ENCODE assay signal across 1 cellular context in genomic region chr3:183360971-183361624, GRCh38.
TF ChIP-seq lines count a peak whose summit lies in the region.

No MANE protein-coding gene starts in this region.

TF ChIP-seq in K562, 482 proteins besides CTCF, POLR2A, EP300 and RAD21 (continued from another document and continues in another):
- TF ChIP-seq NCOA1 (IDR thresholded peaks at IDR 0.05; ENCODE audit: low read depth) (peak; percentile 70; the same call in 1 of the 2 replicates), ZNF436 (CRISPR knock-in tag; IDR thresholded peaks at IDR 0.05) (no peak), BMI1 (IDR thresholded peaks at IDR 0.05; ENCODE audit: low read length) (no peak), PCBP2 (IDR thresholded peaks at IDR 0.05; ENCODE audit: low read depth, low read length, poor library complexity, severe bottlenecking) (no peak), HDGF (IDR thresholded peaks at IDR 0.05) (peak; percentile 30; the same call in 1 of the 2 replicates), YBX1 (IDR thresholded peaks at IDR 0.05) (no peak), ATF1 (CRISPR knock-in tag; IDR thresholded peaks at IDR 0.05) (no peak), ATF1 (tag; IDR thresholded peaks at IDR 0.05) (peak; percentile 33; the same call in 1 of the 2 replicates), ESRRA (IDR thresholded peaks at IDR 0.05; ENCODE audit: borderline replicate concordance, low read depth) (peak; percentile 55; the same call in 1 of the 2 replicates), ZNF75A (CRISPR knock-in tag; IDR thresholded peaks at IDR 0.05) (no peak), ZNF146 (CRISPR knock-in tag; IDR thresholded peaks at IDR 0.05; ENCODE audit: unreplicated experiment) (no peak), CBX1 (IDR thresholded peaks at IDR 0.05; ENCODE audit: low read depth) (no peak), NFIC (IDR thresholded peaks at IDR 0.05) (peak; percentile 75), CEBPB (tag; IDR thresholded peaks at IDR 0.05) (no peak), ELF1 (tag; IDR thresholded peaks at IDR 0.05) (peak; percentile 42; the same call in 1 of the 2 replicates), PPARD (CRISPR knock-in tag; IDR thresholded peaks at IDR 0.05) (no peak), SMAD4 (CRISPR knock-in tag; conservative IDR thresholded peaks at IDR 0.05) (peak; percentile 67; the same call in 1 of the 2 replicates), RERE (CRISPR knock-in tag; IDR thresholded peaks at IDR 0.05; ENCODE audit: borderline replicate concordance) (no peak), POLR3A (IDR thresholded peaks at IDR 0.05; ENCODE audit: borderline replicate concordance, extremely low read depth, insufficient read depth, insufficient read length) (no peak), RCOR1 (IDR thresholded peaks at IDR 0.05; ENCODE audit: borderline replicate concordance in 1 of 2, low read depth in 2 of 2, low read length in 2 of 2) (peak; percentile 80 to 84; a peak in 3 of 4 replicates), FOXM1 (IDR thresholded peaks at IDR 0.05; ENCODE audit: low read depth) (peak; percentile 88), FOXM1 (CRISPR knock-in tag; IDR thresholded peaks at IDR 0.05; ENCODE audit: low read depth) (no peak), NKRF (IDR thresholded peaks at IDR 0.05; ENCODE audit: borderline replicate concordance) (no peak; the same call in 1 of the 2 replicates), MTA2 (IDR thresholded peaks at IDR 0.05; ENCODE audit: low read depth) (peak; percentile 93), PHF8 (IDR thresholded peaks at IDR 0.05; ENCODE audit: borderline replicate concordance, low read length) (no peak), JUNB (CRISPR knock-in tag; conservative IDR thresholded peaks at IDR 0.05) (no peak), DACH1 (IDR thresholded peaks at IDR 0.05; ENCODE audit: partially characterized antibody) (no peak), ZNF696 (CRISPR knock-in tag; conservative IDR thresholded peaks at IDR 0.05) (no peak), ZNF780A (CRISPR knock-in tag; IDR thresholded peaks at IDR 0.05) (no peak), GTF2E2 (tag; IDR thresholded peaks at IDR 0.05) (no peak), SP2 (IDR thresholded peaks at IDR 0.05; ENCODE audit: extremely low read depth, low read depth, low read length, poor library complexity, severe bottlenecking) (no peak), CREM (IDR thresholded peaks at IDR 0.05; ENCODE audit: low read depth) (peak; percentile 44; the same call in 1 of the 2 replicates), NCOA4 (IDR thresholded peaks at IDR 0.05; ENCODE audit: partially characterized antibody) (no peak), FOXP4 (CRISPR knock-in tag; IDR thresholded peaks at IDR 0.05; ENCODE audit: borderline replicate concordance) (no peak), SAP30 (IDR thresholded peaks at IDR 0.05; ENCODE audit: borderline replicate concordance, insufficient read depth, low read depth, low read length, poor library complexity, severe bottlenecking) (no peak), TCF7 (IDR thresholded peaks at IDR 0.05; ENCODE audit: borderline replicate concordance) (no peak), NFYB (IDR thresholded peaks at IDR 0.05; ENCODE audit: extremely low read depth, insufficient read length) (no peak), ZNF766 (CRISPR knock-in tag; conservative IDR thresholded peaks at IDR 0.05) (peak; percentile 90), BCL6 (CRISPR knock-in tag; IDR thresholded peaks at IDR 0.05) (0 out of 2 replicates have a peak, but pooled peaks have one; percentile 14)
- TF ChIP-seq, protein P1, sequence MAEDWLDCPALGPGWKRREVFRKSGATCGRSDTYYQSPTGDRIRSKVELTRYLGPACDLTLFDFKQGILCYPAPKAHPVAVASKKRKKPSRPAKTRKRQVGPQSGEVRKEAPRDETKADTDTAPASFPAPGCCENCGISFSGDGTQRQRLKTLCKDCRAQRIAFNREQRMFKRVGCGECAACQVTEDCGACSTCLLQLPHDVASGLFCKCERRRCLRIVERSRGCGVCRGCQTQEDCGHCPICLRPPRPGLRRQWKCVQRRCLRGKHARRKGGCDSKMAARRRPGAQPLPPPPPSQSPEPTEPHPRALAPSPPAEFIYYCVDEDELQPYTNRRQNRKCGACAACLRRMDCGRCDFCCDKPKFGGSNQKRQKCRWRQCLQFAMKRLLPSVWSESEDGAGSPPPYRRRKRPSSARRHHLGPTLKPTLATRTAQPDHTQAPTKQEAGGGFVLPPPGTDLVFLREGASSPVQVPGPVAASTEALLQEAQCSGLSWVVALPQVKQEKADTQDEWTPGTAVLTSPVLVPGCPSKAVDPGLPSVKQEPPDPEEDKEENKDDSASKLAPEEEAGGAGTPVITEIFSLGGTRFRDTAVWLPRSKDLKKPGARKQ (CRISPR knock-in tag; IDR thresholded peaks at IDR 0.05): no peak
- TF ChIP-seq, protein P2, sequence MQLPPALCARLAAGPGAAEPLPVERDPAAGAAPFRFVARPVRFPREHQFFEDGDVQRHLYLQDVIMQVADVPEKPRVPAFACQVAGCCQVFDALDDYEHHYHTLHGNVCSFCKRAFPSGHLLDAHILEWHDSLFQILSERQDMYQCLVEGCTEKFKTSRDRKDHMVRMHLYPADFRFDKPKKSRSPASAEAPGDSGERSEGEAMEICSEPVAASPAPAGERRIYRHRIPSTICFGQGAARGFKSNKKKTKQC (CRISPR knock-in tag; IDR thresholded peaks at IDR 0.05): no peak
- TF ChIP-seq, protein P3, sequence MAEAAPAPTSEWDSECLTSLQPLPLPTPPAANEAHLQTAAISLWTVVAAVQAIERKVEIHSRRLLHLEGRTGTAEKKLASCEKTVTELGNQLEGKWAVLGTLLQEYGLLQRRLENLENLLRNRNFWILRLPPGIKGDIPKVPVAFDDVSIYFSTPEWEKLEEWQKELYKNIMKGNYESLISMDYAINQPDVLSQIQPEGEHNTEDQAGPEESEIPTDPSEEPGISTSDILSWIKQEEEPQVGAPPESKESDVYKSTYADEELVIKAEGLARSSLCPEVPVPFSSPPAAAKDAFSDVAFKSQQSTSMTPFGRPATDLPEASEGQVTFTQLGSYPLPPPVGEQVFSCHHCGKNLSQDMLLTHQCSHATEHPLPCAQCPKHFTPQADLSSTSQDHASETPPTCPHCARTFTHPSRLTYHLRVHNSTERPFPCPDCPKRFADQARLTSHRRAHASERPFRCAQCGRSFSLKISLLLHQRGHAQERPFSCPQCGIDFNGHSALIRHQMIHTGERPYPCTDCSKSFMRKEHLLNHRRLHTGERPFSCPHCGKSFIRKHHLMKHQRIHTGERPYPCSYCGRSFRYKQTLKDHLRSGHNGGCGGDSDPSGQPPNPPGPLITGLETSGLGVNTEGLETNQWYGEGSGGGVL (CRISPR knock-in tag; IDR thresholded peaks at IDR 0.05): no peak
- TF ChIP-seq, protein P4, sequence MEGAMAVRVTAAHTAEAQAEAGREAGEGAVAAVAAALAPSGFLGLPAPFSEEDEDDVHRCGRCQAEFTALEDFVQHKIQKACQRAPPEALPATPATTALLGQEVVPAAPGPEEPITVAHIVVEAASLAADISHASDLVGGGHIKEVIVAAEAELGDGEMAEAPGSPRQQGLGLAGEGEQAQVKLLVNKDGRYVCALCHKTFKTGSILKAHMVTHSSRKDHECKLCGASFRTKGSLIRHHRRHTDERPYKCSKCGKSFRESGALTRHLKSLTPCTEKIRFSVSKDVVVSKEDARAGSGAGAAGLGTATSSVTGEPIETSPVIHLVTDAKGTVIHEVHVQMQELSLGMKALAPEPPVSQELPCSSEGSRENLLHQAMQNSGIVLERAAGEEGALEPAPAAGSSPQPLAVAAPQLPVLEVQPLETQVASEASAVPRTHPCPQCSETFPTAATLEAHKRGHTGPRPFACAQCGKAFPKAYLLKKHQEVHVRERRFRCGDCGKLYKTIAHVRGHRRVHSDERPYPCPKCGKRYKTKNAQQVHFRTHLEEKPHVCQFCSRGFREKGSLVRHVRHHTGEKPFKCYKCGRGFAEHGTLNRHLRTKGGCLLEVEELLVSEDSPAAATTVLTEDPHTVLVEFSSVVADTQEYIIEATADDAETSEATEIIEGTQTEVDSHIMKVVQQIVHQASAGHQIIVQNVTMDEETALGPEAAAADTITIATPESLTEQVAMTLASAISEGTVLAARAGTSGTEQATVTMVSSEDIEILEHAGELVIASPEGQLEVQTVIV (CRISPR knock-in tag; IDR thresholded peaks at IDR 0.05; ENCODE audit: borderline replicate concordance): no peak
- TF ChIP-seq, protein P5, sequence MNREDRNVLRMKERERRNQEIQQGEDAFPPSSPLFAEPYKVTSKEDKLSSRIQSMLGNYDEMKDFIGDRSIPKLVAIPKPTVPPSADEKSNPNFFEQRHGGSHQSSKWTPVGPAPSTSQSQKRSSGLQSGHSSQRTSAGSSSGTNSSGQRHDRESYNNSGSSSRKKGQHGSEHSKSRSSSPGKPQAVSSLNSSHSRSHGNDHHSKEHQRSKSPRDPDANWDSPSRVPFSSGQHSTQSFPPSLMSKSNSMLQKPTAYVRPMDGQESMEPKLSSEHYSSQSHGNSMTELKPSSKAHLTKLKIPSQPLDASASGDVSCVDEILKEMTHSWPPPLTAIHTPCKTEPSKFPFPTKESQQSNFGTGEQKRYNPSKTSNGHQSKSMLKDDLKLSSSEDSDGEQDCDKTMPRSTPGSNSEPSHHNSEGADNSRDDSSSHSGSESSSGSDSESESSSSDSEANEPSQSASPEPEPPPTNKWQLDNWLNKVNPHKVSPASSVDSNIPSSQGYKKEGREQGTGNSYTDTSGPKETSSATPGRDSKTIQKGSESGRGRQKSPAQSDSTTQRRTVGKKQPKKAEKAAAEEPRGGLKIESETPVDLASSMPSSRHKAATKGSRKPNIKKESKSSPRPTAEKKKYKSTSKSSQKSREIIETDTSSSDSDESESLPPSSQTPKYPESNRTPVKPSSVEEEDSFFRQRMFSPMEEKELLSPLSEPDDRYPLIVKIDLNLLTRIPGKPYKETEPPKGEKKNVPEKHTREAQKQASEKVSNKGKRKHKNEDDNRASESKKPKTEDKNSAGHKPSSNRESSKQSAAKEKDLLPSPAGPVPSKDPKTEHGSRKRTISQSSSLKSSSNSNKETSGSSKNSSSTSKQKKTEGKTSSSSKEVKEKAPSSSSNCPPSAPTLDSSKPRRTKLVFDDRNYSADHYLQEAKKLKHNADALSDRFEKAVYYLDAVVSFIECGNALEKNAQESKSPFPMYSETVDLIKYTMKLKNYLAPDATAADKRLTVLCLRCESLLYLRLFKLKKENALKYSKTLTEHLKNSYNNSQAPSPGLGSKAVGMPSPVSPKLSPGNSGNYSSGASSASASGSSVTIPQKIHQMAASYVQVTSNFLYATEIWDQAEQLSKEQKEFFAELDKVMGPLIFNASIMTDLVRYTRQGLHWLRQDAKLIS (CRISPR knock-in tag; IDR thresholded peaks at IDR 0.05): no peak
